Comparison of ENCODE assay signal across 19 cellular contexts in the genomic region with DNA sequence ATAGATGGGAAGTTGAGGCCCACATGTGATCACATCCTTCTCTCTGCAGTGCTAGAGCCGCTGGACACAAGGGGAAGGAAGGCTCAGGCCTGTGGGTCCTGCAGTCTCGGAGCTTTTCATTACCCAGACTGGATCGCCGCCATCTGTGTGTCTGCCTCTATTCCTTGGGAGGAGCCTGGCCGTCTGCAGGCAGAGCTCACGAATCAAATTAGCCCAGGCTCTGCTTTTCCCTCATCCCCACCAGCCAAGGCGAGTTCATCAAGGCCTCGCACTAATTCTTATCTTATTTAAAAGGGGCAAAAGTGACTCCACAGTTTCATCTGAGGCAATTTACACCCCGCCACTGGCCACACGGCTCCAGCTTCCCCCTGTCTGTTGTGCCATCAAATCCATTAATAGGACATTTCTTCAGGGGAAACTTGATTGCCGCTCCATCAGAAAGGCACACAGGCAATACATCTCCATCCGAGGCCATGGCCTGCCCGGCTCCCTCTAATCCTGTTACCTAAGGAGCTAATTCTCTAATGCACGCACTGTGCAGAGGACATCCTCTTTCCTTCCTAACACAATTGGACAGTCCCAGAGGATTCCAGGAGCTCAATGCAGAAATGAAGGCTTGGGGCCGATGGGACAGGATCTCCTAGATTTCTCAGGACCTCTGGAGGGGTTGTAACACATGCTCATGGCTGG. TPM values are rescaled to one million over a fixed set of nuclear protein-coding genes. Genes with fewer than 3 reads are reported as not detected.
DNase-seq lines count a peak whose midpoint lies in the region; TF ChIP-seq lines count a peak whose summit lies in the region.
"Had no signal": no experiment of that assay in that cellular context is flagged by ENCODE, and none has a peak within 500 bp of the region (broad histone marks: within the 10 kb centered on the region; RNA-seq: fewer than 3 reads in every experiment).

No MANE protein-coding gene starts in this region.

- DNase-seq in activated effector memory CD4-positive, alpha-beta T cell treated with anti-CD3 and anti-CD28 coated beads, Interleukin-2, amount 50 U/mL, for 16 hours, result peak; percentile 33
- DNase-seq in activated effector memory CD4-positive, alpha-beta T cell treated with Interleukin-2 at 50 U/mL for 16 hours, result no peak
- DNase-seq in SK-N-DZ (ENCODE audit: low spot score) (peak; percentile 79), glutamatergic neuron (no peak), immature natural killer cell (no peak), endothelial cell (ENCODE audit: low spot score) (no peak)
- DNase-seq in activated CD4-positive, alpha-beta T cell treated with anti-CD3 and anti-CD28 coated beads for 1 hour, result no peak
- DNase-seq: CD4-positive, alpha-beta T cell; CD8-positive, alpha-beta memory T cell; DMS 273 treated with DMSO at 0.1 percent for 48 hours; DMS79; EL; GDM1; H9 had no signal

- H3K4me1 Mint-ChIP-seq in glutamatergic neuron (ENCODE audit: low read depth, unreplicated experiment) (peaks cover 25% of the 10 kb centered on the region), immature natural killer cell (no peaks in the 10 kb centered on the region), endothelial cell (ENCODE audit: unreplicated experiment) (peaks cover 17% of the 10 kb centered on the region)
- H3K4me1 Mint-ChIP-seq: CD8-positive, alpha-beta memory T cell had no signal

- H3K36me3 Mint-ChIP-seq in glutamatergic neuron (ENCODE audit: unreplicated experiment) (no peaks in the 10 kb centered on the region), immature natural killer cell (no peaks in the 10 kb centered on the region), endothelial cell (ENCODE audit: low read depth, unreplicated experiment) (no peaks in the 10 kb centered on the region)
- H3K36me3 Mint-ChIP-seq: CD14-positive monocyte had no signal

- H3K4me3 Mint-ChIP-seq in glutamatergic neuron (ENCODE audit: unreplicated experiment) (peak overlapping the region; percentile 30), immature natural killer cell (no peak overlapping the region), endothelial cell (ENCODE audit: unreplicated experiment) (no peak overlapping the region)
- H3K4me3 Mint-ChIP-seq: B cell; CD14-positive monocyte; CD4-positive, alpha-beta T cell; CD8-positive, alpha-beta memory T cell; H9 had no signal

- H3K27me3 Mint-ChIP-seq in glutamatergic neuron (ENCODE audit: unreplicated experiment), result peaks cover 2% of the 10 kb centered on the region
- H3K27me3 Mint-ChIP-seq in immature natural killer cell (ENCODE audit: low read depth in 3 of 3), result peaks cover 2 to 6% (median 4%) of the 10 kb centered on the region in 3 donors
- no peaks in the 10 kb centered on the region for H3K27me3 Mint-ChIP-seq in endothelial cell (ENCODE audit: unreplicated experiment)
- H3K27me3 Mint-ChIP-seq: B cell had no signal

- H3K9me3 Mint-ChIP-seq in glutamatergic neuron (ENCODE audit: unreplicated experiment) (no peaks in the 10 kb centered on the region), immature natural killer cell (no peaks in the 10 kb centered on the region), endothelial cell (ENCODE audit: unreplicated experiment) (no peaks in the 10 kb centered on the region)
- H3K9me3 Mint-ChIP-seq: CD14-positive monocyte; CD4-positive, alpha-beta T cell; H9 had no signal

- TF ChIP-seq CTCF in glutamatergic neuron (IDR thresholded peaks at IDR 0.05; ENCODE audit: partially characterized antibody, unreplicated experiment) (no peak), endothelial cell (IDR thresholded peaks at IDR 0.05; ENCODE audit: unreplicated experiment) (no peak)

- H3K27ac Mint-ChIP-seq in glutamatergic neuron (ENCODE audit: unreplicated experiment), result peak overlapping the region; percentile 71
- H3K27ac Mint-ChIP-seq in immature natural killer cell, result no peak overlapping the region
- no peak overlapping the region for H3K27ac Mint-ChIP-seq in endothelial cell (ENCODE audit: unreplicated experiment)
- H3K27ac Mint-ChIP-seq: B cell; CD4-positive, alpha-beta T cell; CD8-positive, alpha-beta memory T cell; H9 had no signal

RNA-seq across cellular contexts. Expression of a gene that starts 3.3 kb away (rescaled TPM):
- polyA plus RNA-seq in SK-N-DZ (2014; cell fraction: cytosol; rRNA removed), result 10.2 and 15.4 TPM in 2 replicates
- polyA plus RNA-seq in SK-N-DZ (2014; cell fraction: nucleus; rRNA removed), result 7.5 and 7.6 TPM in 2 replicates
- total RNA-seq in glutamatergic neuron (ENCODE audit: unreplicated experiment), result 14.5 TPM
- polyA plus RNA-seq in immature natural killer cell, result not detected
- total RNA-seq in endothelial cell (ENCODE audit: unreplicated experiment), result not detected
- total RNA-seq: CD4-positive, alpha-beta T cell; CD8-positive, alpha-beta memory T cell; GM12878; H4 had no signal
- polyA plus RNA-seq: AG04450; CD14-positive monocyte; CD8-positive, alpha-beta memory T cell; GM12878 had no signal

Comparison
In these comparisons a context has a peak if more than half of its experiments do, and no peak if none do; other contexts are left out.
1. DNase-seq: peak in activated effector memory CD4-positive, alpha-beta T cell treated with anti-CD3 and anti-CD28 coated beads, Interleukin-2, amount 50 U/mL, for 16 hours (single experiment) and SK-N-DZ (single experiment); none in activated effector memory CD4-positive, alpha-beta T cell treated with Interleukin-2 at 50 U/mL for 16 hours (single experiment), glutamatergic neuron (single experiment), immature natural killer cell (0 of 3), activated CD4-positive, alpha-beta T cell treated with anti-CD3 and anti-CD28 coated beads for 1 hour (single experiment) and endothelial cell (single experiment).
2. RNA of a gene that starts 3.3 kb away (total RNA-seq): 14.5 TPM in glutamatergic neuron (single experiment); not detected in endothelial cell (single experiment); every median in the first group is over 10 times any median in the second.